18 cellular contexts compared by ENCODE assay signal in genomic region chr19:10685210-10685609, GRCh38. TPM values are rescaled to one million over a fixed set of nuclear protein-coding genes. Genes with fewer than 3 reads are reported as not detected.
DNase-seq lines count a peak whose midpoint lies in the region; FAIRE-seq and TF ChIP-seq lines count a peak whose summit lies in the region.
"Had no signal": no experiment of that assay in that cellular context is flagged by ENCODE, and none has a peak within 500 bp of the region (broad histone marks: within the 10 kb centered on the region; RNA-seq: fewer than 3 reads in every experiment).

No MANE protein-coding gene starts in this region.

- no peaks in the 10 kb centered on the region for H3K27me3 Mint-ChIP-seq in nephron progenitor cell (ENCODE audit: low read depth, poor library complexity)
- H3K27me3 Mint-ChIP-seq: B cell; CD4-positive, alpha-beta T cell had no signal

- H3K27ac Mint-ChIP-seq in nephron progenitor cell = peak overlapping the region; percentile 33
- H3K27ac Mint-ChIP-seq: B cell; CD4-positive, alpha-beta T cell had no signal

- H3K4me1 ChIP-seq in endothelial cell of umbilical vein (ENCODE audit: control insufficient read depth, extremely low read depth, insufficient read depth, low read length) = no peaks in the 10 kb centered on the region

- TSS peak; percentile 15 for BruUV-seq in endothelial cell of umbilical vein (replicated peaks; lab: Mats Ljungman, UMichigan)

- no peaks in the 10 kb centered on the region for H3K4me1 Mint-ChIP-seq in nephron progenitor cell
- H3K4me1 Mint-ChIP-seq: B cell had no signal

- intact Hi-C loops in endothelial cell of umbilical vein (cut with micrococcal nuclease) = no loop called here

- H3K9me3 ChIP-seq in endothelial cell of umbilical vein (replicated peaks; ENCODE audit: control insufficient read depth, insufficient read depth, low read length) = no peaks in the 10 kb centered on the region
- H3K9me3 ChIP-seq: MG63 had no signal

- no peak overlapping the region for H3K4me3 Mint-ChIP-seq in nephron progenitor cell
- H3K4me3 Mint-ChIP-seq: B cell; CD4-positive, alpha-beta T cell had no signal

- DNase-seq in Ammon's horn (ENCODE audit: low spot score) (peak; percentile 53), NB4 (ENCODE audit: low read depth) (no peak), endothelial cell of umbilical vein (ENCODE audit: low read depth, low spot score) (no peak), nephron progenitor cell (no peak), glomerular visceral epithelial cell (ENCODE audit: extremely low spot score) (no peak), retina (no peak), NOMO-1 treated with DMSO at 0.1 percent for 48 hours (lab: John Stamatoyannopoulos, UW; ENCODE audit: unreplicated experiment) (no peak)
- DNase-seq in activated CD8-positive, alpha-beta memory T cell treated with anti-CD3 and anti-CD28 coated beads for 24 hours = no peak
- DNase-seq: ACHN; CD4-positive, alpha-beta T cell; MG63; NCI-H1092 treated with DMSO at 0.1 percent for 48 hours; NCI-H2081 treated with DMSO at 0.1 percent for 48 hours; NCI-H510A; NCI-H774; Right ventricle myocardium superior had no signal

- H3K36me3 Mint-ChIP-seq in nephron progenitor cell (ENCODE audit: low read depth) = peaks cover 54% of the 10 kb centered on the region

- no peaks in the 10 kb centered on the region for H3K9me1 ChIP-seq in endothelial cell of umbilical vein (replicated peaks; ENCODE audit: control insufficient read depth, extremely low read depth, insufficient read depth, low read length)

- H3K27me3 ChIP-seq in endothelial cell of umbilical vein (ENCODE audit: control insufficient read depth in 2 of 2, insufficient read depth in 2 of 2, low read length in 2 of 2) = no peaks in the 10 kb centered on the region
- H3K27me3 ChIP-seq: MG63 had no signal

- H3K4me2 ChIP-seq in endothelial cell of umbilical vein (ENCODE audit: insufficient read depth, low read length) = no peak overlapping the region

- H3K79me2 ChIP-seq in endothelial cell of umbilical vein (ENCODE audit: control insufficient read depth, insufficient read depth, low read length) = peaks cover 3% of the 10 kb centered on the region

- H4K20me1 ChIP-seq in endothelial cell of umbilical vein (replicated peaks; ENCODE audit: control insufficient read depth, extremely low read depth, insufficient read depth, low read length) = no peaks in the 10 kb centered on the region

- peaks cover 31 to 76% of the 10 kb centered on the region in 2 experiments for H3K36me3 ChIP-seq in endothelial cell of umbilical vein (ENCODE audit: control insufficient read depth in 2 of 2, extremely low read depth in 1 of 2, insufficient read depth in 2 of 2, low read length in 2 of 2)

- no peak for FAIRE-seq in endothelial cell of umbilical vein (lab: Jason Lieb, UNC)
- FAIRE-seq: GM19239 had no signal

- peak; percentile 1 for TF ChIP-seq POLR2A in NB4 (IDR thresholded peaks at IDR 0.05; ENCODE audit: extremely low read depth, insufficient read length)
- no peak for TF ChIP-seq POLR2A in endothelial cell of umbilical vein (IDR thresholded peaks at IDR 0.05; ENCODE audit: low read depth, low read length)

- TF ChIP-seq CTCF in NB4 (IDR thresholded peaks at IDR 0.05; ENCODE audit: low read depth, low read length) (no peak), endothelial cell of umbilical vein (IDR thresholded peaks at IDR 0.05; ENCODE audit: extremely low read depth in 1 of 2, insufficient read depth in 1 of 2, low read depth in 1 of 2, low read length in 2 of 2) (no peak), nephron progenitor cell (IDR thresholded peaks at IDR 0.05) (no peak)

- CTCF ChIA-PET in endothelial cell of umbilical vein (lab: Charles Lee) = no interaction called here

- no peak overlapping the region for H3K27ac ChIP-seq in endothelial cell of umbilical vein (ENCODE audit: insufficient read depth, low read depth, low read length)

- dilution Hi-C loops in endothelial cell of umbilical vein (cut with MboI; ENCODE audit: extremely low pct_ligation_motif_present, low sequenced_read_pairs) = no loop called here

- H3K9me3 Mint-ChIP-seq in nephron progenitor cell = no peaks in the 10 kb centered on the region
- H3K9me3 Mint-ChIP-seq: CD4-positive, alpha-beta T cell had no signal

- H3K4me3 ChIP-seq in NB4 (ENCODE audit: low read depth, low read length) (no peak overlapping the region), endothelial cell of umbilical vein (replicated peaks in 1 of 3; ENCODE audit: insufficient read depth in 1 of 3, low read depth in 1 of 3, low read length in 3 of 3) (no peak overlapping the region)
- H3K4me3 ChIP-seq: MG63 had no signal

- POLR2A ChIA-PET in endothelial cell of umbilical vein (lab: Charles Lee) = no interaction called here

- H2AFZ ChIP-seq in endothelial cell of umbilical vein (ENCODE audit: low read depth, low read length) = no peak overlapping the region

- no peak overlapping the region for H3K9ac ChIP-seq in endothelial cell of umbilical vein (replicated peaks; ENCODE audit: extremely low read depth, insufficient read depth, low read length)

TF ChIP-seq in endothelial cell of umbilical vein, 7 proteins besides CTCF, POLR2A, EP300 and RAD21:
- TF ChIP-seq GATA2 (IDR thresholded peaks at IDR 0.05; ENCODE audit: insufficient read depth, insufficient read length, low read depth, low read length) = no peak
- no peak for TF ChIP-seq MAX (IDR thresholded peaks at IDR 0.05; ENCODE audit: insufficient read depth, insufficient read length)
- TF ChIP-seq POLR2AphosphoS5 (IDR thresholded peaks at IDR 0.05; ENCODE audit: insufficient read depth, low read depth, low read length) = no peak
- TF ChIP-seq JUN (IDR thresholded peaks at IDR 0.05; ENCODE audit: borderline replicate concordance, insufficient read depth, insufficient read length, low read depth) = no peak
- no peak for TF ChIP-seq MYC (IDR thresholded peaks at IDR 0.05; ENCODE audit: low read depth, low read length)
- no peak for TF ChIP-seq EZH2 (IDR thresholded peaks at IDR 0.05; ENCODE audit: borderline replicate concordance, low read depth, low read length, severe bottlenecking)
- no peak for TF ChIP-seq FOS (IDR thresholded peaks at IDR 0.05; ENCODE audit: borderline replicate concordance, insufficient read depth, low read length)

RNA-seq across cellular contexts. Expression of gene QTRT1, which starts 16.0 kb away (rescaled TPM):
- total RNA-seq in endothelial cell of umbilical vein = 38.2 and 41.7 TPM in 2 replicates
- 61.0 and 64.9 TPM in 2 replicates for polyA plus RNA-seq in endothelial cell of umbilical vein
- 36.7 and 47.9 TPM in 2 replicates for polyA plus RNA-seq in endothelial cell of umbilical vein (2011; cell fraction: cytosol; rRNA removed)
- polyA plus RNA-seq in endothelial cell of umbilical vein (2011; cell fraction: nucleus; rRNA removed) = 149 and 158 TPM in 2 replicates
- 39.2 and 46.7 TPM in 2 replicates for polyA plus RNA-seq in endothelial cell of umbilical vein (2012)
- 13.0 and 17.8 TPM in 2 replicates for polyA minus RNA-seq in endothelial cell of umbilical vein
- polyA minus RNA-seq in endothelial cell of umbilical vein (2011; cell fraction: cytosol; rRNA and poly(A)+ RNA removed) = 16.8 TPM
- 16.3 and 22.8 TPM in 2 replicates for polyA minus RNA-seq in endothelial cell of umbilical vein (2011; cell fraction: nucleus; rRNA and poly(A)+ RNA removed)

RNA-seq across cellular contexts. Expression of gene ILF3, which starts 31.1 kb away (rescaled TPM):
- 425 and 459 TPM in 2 replicates for total RNA-seq in endothelial cell of umbilical vein
- 186 and 187 TPM in 2 replicates for polyA plus RNA-seq in endothelial cell of umbilical vein
- 184 and 201 TPM in 2 replicates for polyA plus RNA-seq in endothelial cell of umbilical vein (2011; cell fraction: cytosol; rRNA removed)
- 1,067 and 1,150 TPM in 2 replicates for polyA plus RNA-seq in endothelial cell of umbilical vein (2011; cell fraction: nucleus; rRNA removed)
- 204 and 280 TPM in 2 replicates for polyA plus RNA-seq in endothelial cell of umbilical vein (2012)
- 170 and 173 TPM in 2 replicates for polyA minus RNA-seq in endothelial cell of umbilical vein
- polyA minus RNA-seq in endothelial cell of umbilical vein (2011; cell fraction: cytosol; rRNA and poly(A)+ RNA removed) = 90.8 TPM
- polyA minus RNA-seq in endothelial cell of umbilical vein (2011; cell fraction: nucleus; rRNA and poly(A)+ RNA removed) = 213 and 219 TPM in 2 replicates

RNA-seq across cellular contexts. Expression of gene DNM2, which starts 32.7 kb away (rescaled TPM):
- total RNA-seq in endothelial cell of umbilical vein = 164 and 175 TPM in 2 replicates
- polyA plus RNA-seq in endothelial cell of umbilical vein = 81.8 and 89.9 TPM in 2 replicates
- 59.6 and 61.8 TPM in 2 replicates for polyA plus RNA-seq in endothelial cell of umbilical vein (2011; cell fraction: cytosol; rRNA removed)
- 239 and 272 TPM in 2 replicates for polyA plus RNA-seq in endothelial cell of umbilical vein (2011; cell fraction: nucleus; rRNA removed)
- 107 and 132 TPM in 2 replicates for polyA plus RNA-seq in endothelial cell of umbilical vein (2012)
- polyA minus RNA-seq in endothelial cell of umbilical vein = 201 and 205 TPM in 2 replicates
- polyA minus RNA-seq in endothelial cell of umbilical vein (2011; cell fraction: cytosol; rRNA and poly(A)+ RNA removed) = 86.9 TPM
- 220 and 223 TPM in 2 replicates for polyA minus RNA-seq in endothelial cell of umbilical vein (2011; cell fraction: nucleus; rRNA and poly(A)+ RNA removed)

RNA-seq across cellular contexts. Expression of gene SLC44A2, which starts 59.9 kb away (rescaled TPM):
- 130 and 136 TPM in 2 replicates for total RNA-seq in endothelial cell of umbilical vein
- 94.2 and 97.7 TPM in 2 replicates for polyA plus RNA-seq in endothelial cell of umbilical vein
- polyA plus RNA-seq in endothelial cell of umbilical vein (2011; cell fraction: cytosol; rRNA removed) = 73.7 and 79.5 TPM in 2 replicates
- polyA plus RNA-seq in endothelial cell of umbilical vein (2011; cell fraction: nucleus; rRNA removed) = 131 and 148 TPM in 2 replicates
- 104 and 142 TPM in 2 replicates for polyA plus RNA-seq in endothelial cell of umbilical vein (2012)
- 137 and 159 TPM in 2 replicates for polyA minus RNA-seq in endothelial cell of umbilical vein
- 66.6 TPM for polyA minus RNA-seq in endothelial cell of umbilical vein (2011; cell fraction: cytosol; rRNA and poly(A)+ RNA removed)
- polyA minus RNA-seq in endothelial cell of umbilical vein (2011; cell fraction: nucleus; rRNA and poly(A)+ RNA removed) = 37.4 and 48.8 TPM in 2 replicates
